In genomic region chr13:48731957-48732569, GRCh38 we compare ENCODE assay signal across 8 cellular contexts.
A peak's percentile ranks its signal among the peaks of the same experiment; 100 is the strongest.
DNase-seq lines count a peak whose midpoint lies in the region; TF ChIP-seq lines count a peak whose summit lies in the region.

No MANE protein-coding gene starts in this region.

- no peaks in the 10 kb centered on the region for H3K4me1 Mint-ChIP-seq in Calu3 (ENCODE audit: low read depth, unreplicated experiment)
- peaks cover 7% of the 10 kb centered on the region for H3K4me1 Mint-ChIP-seq in activated naive CD4-positive, alpha-beta T cell treated with anti-CD3 and anti-CD28 coated beads, Interleukin-2, amount 10 ng/mL, durations not matched to agents 7 days and 5 days

- no peak overlapping the region for H3K27ac Mint-ChIP-seq in Calu3 (ENCODE audit: unreplicated experiment)
- H3K27ac Mint-ChIP-seq in activated naive CD4-positive, alpha-beta T cell treated with anti-CD3 and anti-CD28 coated beads, Interleukin-2, amount 10 ng/mL, durations not matched to agents 7 days and 5 days = no peak overlapping the region

- peak; percentile 57 for DNase-seq in Calu3
- peak; percentile 70 for DNase-seq in H7
- DNase-seq in PC-9 = peak in 1 of 2 experiments; percentile 9
- peak; percentile 70 for DNase-seq in activated naive CD4-positive, alpha-beta T cell treated with anti-CD3 and anti-CD28 coated beads, Interleukin-2, amount 10 ng/mL, durations not matched to agents 7 days and 5 days
- DNase-seq in iPS DF 6.9 (ENCODE audit: low read depth, low spot score) = peak; percentile 31
- peak; percentile 63 for DNase-seq in stimulated activated CD4-positive, alpha-beta T cell treated with anti-CD3 and anti-CD28 coated beads, Interleukin-4, amount 100 ng/mL, for 24 hours
- no peak for DNase-seq in mesenteric fat pad (ENCODE audit: low spot score)
- DNase-seq in pons (ENCODE audit: low spot score) = no peak

- no peak overlapping the region for H2AFZ ChIP-seq in PC-9

- H3K27me3 ChIP-seq in H7 (ENCODE audit: control insufficient read depth, insufficient read depth, low read length) (no peaks in the 10 kb centered on the region; the same call in 1 of the 2 replicates), PC-9 (ENCODE audit: insufficient read depth, low read depth) (no peaks in the 10 kb centered on the region), iPS DF 6.9 (ENCODE audit: control insufficient read depth, insufficient read depth, low read length) (no peaks in the 10 kb centered on the region)

- no peak overlapping the region for H3K4me2 ChIP-seq in PC-9

- no peaks in the 10 kb centered on the region for H4K20me1 ChIP-seq in PC-9 (ENCODE audit: insufficient read depth)

- H3K9me2 ChIP-seq in PC-9 (ENCODE audit: insufficient read depth) = no peaks in the 10 kb centered on the region

- H3K9me3 Mint-ChIP-seq in Calu3 (ENCODE audit: low read depth, unreplicated experiment) = no peaks in the 10 kb centered on the region
- peaks cover 3% of the 10 kb centered on the region for H3K9me3 Mint-ChIP-seq in activated naive CD4-positive, alpha-beta T cell treated with anti-CD3 and anti-CD28 coated beads, Interleukin-2, amount 10 ng/mL, durations not matched to agents 7 days and 5 days

- TF ChIP-seq CTCF in Calu3 (IDR thresholded peaks at IDR 0.05; ENCODE audit: unreplicated experiment) = peak; percentile 61
- peak; percentile 70 for TF ChIP-seq CTCF in PC-9 (conservative IDR thresholded peaks at IDR 0.05)

- no CpG with 5 or more reads among the region's 16 CpGs for WGBS in iPS DF 6.9 (ENCODE audit: insufficient coverage, insufficient read length)

- POLR2A ChIA-PET in PC-9 (lab: Charles Lee; ENCODE audit: unreplicated experiment) = no interaction called here

- H3K36me3 ChIP-seq in H7 (replicated peaks; ENCODE audit: control insufficient read depth, insufficient read depth, low read length) (no peaks in the 10 kb centered on the region), PC-9 (ENCODE audit: low read depth) (no peaks in the 10 kb centered on the region), iPS DF 6.9 (ENCODE audit: control insufficient read depth, insufficient read depth, low read length) (no peaks in the 10 kb centered on the region)

- no peak overlapping the region for H3K4me3 ChIP-seq in H7 (ENCODE audit: insufficient read depth, low read depth, low read length)
- no peak overlapping the region for H3K4me3 ChIP-seq in PC-9
- H3K4me3 ChIP-seq in iPS DF 6.9 (ENCODE audit: low read length) = no peak overlapping the region

- CTCF ChIA-PET in Calu3 (lab: Charles Lee) = no interaction called here
- CTCF ChIA-PET in PC-9 (lab: Charles Lee) = no interaction called here
- CTCF ChIA-PET in activated naive CD4-positive, alpha-beta T cell treated with anti-CD3 and anti-CD28 coated beads, Interleukin-2, amount 10 ng/mL, durations not matched to agents 7 days and 5 days (lab: Charles Lee) = interaction anchor here (0.6 to 5.1 kb wide), 13 partner anchors 9 to 828 kb away, joined by 3 to 53 read pairs (median 5); no protein-coding TSS in a partner anchor

- peak overlapping the region; percentile 24 for H3K4me3 Mint-ChIP-seq in Calu3 (ENCODE audit: low read depth, unreplicated experiment)
- peak overlapping the region; percentile 61 for H3K4me3 Mint-ChIP-seq in activated naive CD4-positive, alpha-beta T cell treated with anti-CD3 and anti-CD28 coated beads, Interleukin-2, amount 10 ng/mL, durations not matched to agents 7 days and 5 days

- H3K4me1 ChIP-seq in PC-9 (replicated peaks; ENCODE audit: insufficient read depth) (no peaks in the 10 kb centered on the region), iPS DF 6.9 (ENCODE audit: control insufficient read depth, insufficient read depth, low read length) (no peaks in the 10 kb centered on the region; the same call in 1 of the 2 replicates)

- no peaks in the 10 kb centered on the region for H3K9me3 ChIP-seq in PC-9 (ENCODE audit: insufficient read depth, low read depth)
- H3K9me3 ChIP-seq in iPS DF 6.9 (ENCODE audit: control insufficient read depth, insufficient read depth, low read length) = no peaks in the 10 kb centered on the region

- H3K79me2 ChIP-seq in PC-9 (ENCODE audit: low read depth) = no peaks in the 10 kb centered on the region

- no TSS peak for BruUV-seq in Calu3 (replicated peaks; lab: Mats Ljungman, UMichigan)
- no TSS peak for BruUV-seq in PC-9 (replicated peaks; lab: Mats Ljungman, UMichigan)

- no peaks in the 10 kb centered on the region for H3F3A ChIP-seq in PC-9 (ENCODE audit: insufficient read depth, low read depth)

- H3K27ac ChIP-seq in PC-9 = no peak overlapping the region
- H3K27ac ChIP-seq in iPS DF 6.9 (ENCODE audit: low read length) = no peak overlapping the region

- H3K36me3 Mint-ChIP-seq in Calu3 (ENCODE audit: insufficient read depth, unreplicated experiment) = no peaks in the 10 kb centered on the region
- H3K36me3 Mint-ChIP-seq in activated naive CD4-positive, alpha-beta T cell treated with anti-CD3 and anti-CD28 coated beads, Interleukin-2, amount 10 ng/mL, durations not matched to agents 7 days and 5 days = no peaks in the 10 kb centered on the region

- intact Hi-C loops in Calu3 (cut with micrococcal nuclease; ENCODE audit: unreplicated experiment) (loop anchor here (1.0 kb wide), 1 partner anchor 137 kb away; no protein-coding TSS in a partner anchor), PC-9 (cut with micrococcal nuclease; ENCODE audit: unreplicated experiment) (no loop called here)

- no peaks in the 10 kb centered on the region for H3K27me3 Mint-ChIP-seq in Calu3 (ENCODE audit: unreplicated experiment)
- H3K27me3 Mint-ChIP-seq in activated naive CD4-positive, alpha-beta T cell treated with anti-CD3 and anti-CD28 coated beads, Interleukin-2, amount 10 ng/mL, durations not matched to agents 7 days and 5 days = peaks cover 10% of the 10 kb centered on the region

Comparison
In these comparisons a context has a peak if more than half of its experiments do, and no peak if none do; other contexts are left out.
1. DNase-seq: peak in Calu3 (single experiment), H7 (single experiment), activated naive CD4-positive, alpha-beta T cell treated with anti-CD3 and anti-CD28 coated beads, Interleukin-2, amount 10 ng/mL, durations not matched to agents 7 days and 5 days (single experiment), iPS DF 6.9 (single experiment) and stimulated activated CD4-positive, alpha-beta T cell treated with anti-CD3 and anti-CD28 coated beads, Interleukin-4, amount 100 ng/mL, for 24 hours (single experiment); none in mesenteric fat pad (single experiment) and pons (single experiment).